In the genomic region with DNA sequence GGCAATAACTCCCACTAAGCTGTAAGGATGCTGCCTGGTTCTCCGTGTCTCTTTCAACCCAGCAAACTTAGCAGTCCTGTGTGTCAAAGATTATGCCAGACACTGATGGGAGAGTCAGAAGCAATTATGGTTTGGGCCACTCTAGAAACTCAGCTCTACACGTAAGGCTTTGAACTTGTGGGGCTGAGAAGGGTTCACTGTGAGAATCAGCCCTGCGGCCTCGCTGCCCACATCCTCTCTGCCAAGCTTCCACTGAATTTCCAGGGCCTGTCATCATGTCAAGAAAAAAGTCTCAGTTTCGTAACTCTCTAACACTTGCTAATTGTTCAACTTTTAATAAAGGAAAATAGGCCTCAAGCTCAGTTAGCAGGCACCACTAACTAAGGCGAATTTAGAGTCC, we compare ENCODE assay signal across 24 cellular contexts.
A peak's percentile ranks its signal among the peaks of the same experiment; 100 is the strongest.
DNase-seq lines count a peak whose midpoint lies in the region; ATAC-seq, FAIRE-seq and TF ChIP-seq lines count a peak whose summit lies in the region.
"Had no signal": no experiment of that assay in that cellular context is flagged by ENCODE, and none has a peak within 500 bp of the region (broad histone marks: within the 10 kb centered on the region; RNA-seq: fewer than 3 reads in every experiment).

No MANE protein-coding gene starts in this region.

- no peak overlapping the region for H3K18ac ChIP-seq in neuronal stem cell (ENCODE audit: low read length)

- peak; percentile 24 for DNase-seq in astrocyte of the hippocampus (ENCODE audit: low read depth, low spot score)
- DNase-seq in neuronal stem cell (ENCODE audit: low spot score): no peak
- DNase-seq in D721Med (ENCODE audit: insufficient read length, low spot score): no peak
- no peak for DNase-seq in MG63
- DNase-seq: activated CD4-positive, alpha-beta T cell treated with anti-CD3 and anti-CD28 coated beads, Interleukin-2, amount 50 U/mL, for 1 hour; activated effector memory CD4-positive, alpha-beta T cell treated with anti-CD3 and anti-CD28 coated beads, Interleukin-2, amount 50 U/mL, for 16 hours; AML-193; kidney; lower lobe of right lung; NCI-H1092 treated with DMSO at 0.1 percent for 48 hours; NCI-H2029 treated with DMSO at 0.1 percent for 48 hours; NCI-H446; T-helper 17 cell had no signal

- H3K27ac ChIP-seq in neuronal stem cell (replicated peaks; ENCODE audit: low read length): no peak overlapping the region
- H3K27ac ChIP-seq: KMS-11, lower lobe of right lung, right atrium auricular region, SJSA1, VCaP had no signal

- H3K36me3 ChIP-seq in neuronal stem cell (replicated peaks in 1 of 2; ENCODE audit: control insufficient read depth in 2 of 2, insufficient read depth in 2 of 2, low read length in 2 of 2) (peaks cover 0 to 21% of the 10 kb centered on the region in 2 donors), MG63 (no peaks in the 10 kb centered on the region)
- H3K36me3 ChIP-seq: HAP-1, lower lobe of right lung, right atrium auricular region, SJSA1 had no signal

- no peak overlapping the region for H3K23ac ChIP-seq in neuronal stem cell (ENCODE audit: low read depth, low read length, poor library complexity)

- no peak overlapping the region for H2AFZ ChIP-seq in neuronal stem cell (ENCODE audit: low read length)

- H3K4ac ChIP-seq in neuronal stem cell (ENCODE audit: low read length): no peak overlapping the region

- ATAC-seq in GM18907 (IDR thresholded peaks at IDR 0.05; ENCODE audit: unreplicated experiment) (peak; percentile 62), HG02943 (IDR thresholded peaks at IDR 0.05; ENCODE audit: low read depth, unreplicated experiment) (peak; percentile 53), HG03565 (IDR thresholded peaks at IDR 0.05; ENCODE audit: unreplicated experiment) (no peak)
- ATAC-seq: lower lobe of right lung, Panc1, T-helper 17 cell had no signal

- H2BK15ac ChIP-seq in neuronal stem cell (ENCODE audit: low read length): no peak overlapping the region

- H3K4me3 ChIP-seq in neuronal stem cell (ENCODE audit: low read length in 2 of 2) (no peak overlapping the region), MG63 (no peak overlapping the region)
- H3K4me3 ChIP-seq: HAP-1, lower lobe of right lung, right atrium auricular region, SJSA1 had no signal

- H3K27me3 ChIP-seq in neuronal stem cell (ENCODE audit: control insufficient read depth in 3 of 3, insufficient read depth in 3 of 3, low read depth in 1 of 3, low read length in 3 of 3): no peaks in the 10 kb centered on the region
- H3K27me3 ChIP-seq in MG63: no peaks in the 10 kb centered on the region
- H3K27me3 ChIP-seq: right atrium auricular region, SJSA1 had no signal

- H3K4me2 ChIP-seq in neuronal stem cell (ENCODE audit: insufficient read depth, low read length, poor library complexity, severe bottlenecking): no peak overlapping the region
- H3K4me2 ChIP-seq: KMS-11 had no signal

- H2AK5ac ChIP-seq in neuronal stem cell (ENCODE audit: low read depth, low read length): no peak overlapping the region

- peaks cover 0 to 17% of the 10 kb centered on the region in 2 donors for H3K4me1 ChIP-seq in neuronal stem cell (ENCODE audit: control insufficient read depth in 2 of 2, insufficient read depth in 1 of 2, low read depth in 1 of 2, low read length in 2 of 2)
- H3K4me1 ChIP-seq: HAP-1, lower lobe of right lung, right atrium auricular region had no signal

- H2BK5ac ChIP-seq in neuronal stem cell (ENCODE audit: low read length): no peak overlapping the region

- peak overlapping the region; percentile 52 for H2BK120ac ChIP-seq in neuronal stem cell (ENCODE audit: low read depth, low read length)

- H3K14ac ChIP-seq in neuronal stem cell (ENCODE audit: low read length): no peak overlapping the region

- H3K9me3 ChIP-seq in neuronal stem cell (replicated peaks in 1 of 2; ENCODE audit: control insufficient read depth in 2 of 2, insufficient read depth in 1 of 2, low read depth in 1 of 2, low read length in 2 of 2) (peaks cover 0 to 6% of the 10 kb centered on the region in 2 donors), MG63 (no peaks in the 10 kb centered on the region)
- H3K9me3 ChIP-seq: HAP-1, lower lobe of right lung, right atrium auricular region, SJSA1 had no signal

- no peak overlapping the region for H3K9ac ChIP-seq in neuronal stem cell (ENCODE audit: low read depth, low read length, poor library complexity)
- H3K9ac ChIP-seq: KMS-11 had no signal

- H2BK12ac ChIP-seq in neuronal stem cell (ENCODE audit: low read length): no peak overlapping the region

- H3K79me1 ChIP-seq in neuronal stem cell (ENCODE audit: low read depth, low read length): no peaks in the 10 kb centered on the region

- no peak overlapping the region for H4K91ac ChIP-seq in neuronal stem cell (ENCODE audit: low read depth, low read length, poor library complexity)

- FAIRE-seq in D721Med (lab: Jason Lieb, UNC): no peak
- FAIRE-seq: endothelial cell of umbilical vein, frontal cortex, kidney had no signal

- H4K8ac ChIP-seq in neuronal stem cell (ENCODE audit: low read depth, low read length): no peak overlapping the region

- TF ChIP-seq CTCF in D721Med (IDR thresholded peaks at IDR 0.05; ENCODE audit: insufficient read depth, missing control alignments): no peak

- no CpG with 5 or more reads among the region's 6 CpGs for WGBS in neuronal stem cell (ENCODE audit: extremely low coverage in 2 of 2, insufficient read length in 2 of 2, insufficient replicate concordance in 1 of 2), 2 donors
